Comparison of ENCODE assay signal across 25 cellular contexts in genomic region chr12:83153156-83153555, GRCh38.
DNase-seq lines count a peak whose midpoint lies in the region; ATAC-seq and TF ChIP-seq lines count a peak whose summit lies in the region.
"Had no signal": no experiment of that assay in that cellular context is flagged by ENCODE, and none has a peak within 500 bp of the region (broad histone marks: within the 10 kb centered on the region; RNA-seq: fewer than 3 reads in every experiment).

No MANE protein-coding gene starts in this region.

- no peaks in the 10 kb centered on the region for H3K9me3 ChIP-seq in PC-3 (ENCODE audit: low read length)
- H3K9me3 ChIP-seq: BLaER1 treated with 17β-estradiol and CSF1 and Interleukin-3, amounts not matched to agents 10 nM and 100 nM; HAP-1; psoas muscle; SK-N-SH; suprapubic skin had no signal

- intact Hi-C loops in PC-3 (cut with micrococcal nuclease): no loop called here

- H3K9me2 ChIP-seq in PC-3 (replicated peaks; ENCODE audit: low read length): no peaks in the 10 kb centered on the region
- H3K9me2 ChIP-seq: SK-N-SH had no signal

- POLR2A ChIA-PET in PC-3 (lab: Charles Lee; ENCODE audit: unreplicated experiment): no interaction called here

- in situ Hi-C loops in GM13976 (cut with MboI; ENCODE audit: low sequenced_read_pairs, unreplicated experiment): no loop called here

- H3K79me2 ChIP-seq in PC-3 (ENCODE audit: low read length): no peaks in the 10 kb centered on the region

- H3K4me1 ChIP-seq in PC-3 (ENCODE audit: insufficient read depth, low read length): no peaks in the 10 kb centered on the region
- H3K4me1 ChIP-seq: BLaER1 treated with 17β-estradiol and CSF1 and Interleukin-3, amounts not matched to agents 10 nM and 100 nM; foreskin keratinocyte; HAP-1; psoas muscle; suprapubic skin had no signal

- no TSS peak for BruUV-seq in PC-3 (replicated peaks; lab: Mats Ljungman, UMichigan)

- H2AFZ ChIP-seq in PC-3 (ENCODE audit: low read length): no peak overlapping the region

- H3K4me3 ChIP-seq in PC-3 (ENCODE audit: low read length): no peak overlapping the region
- H3K4me3 ChIP-seq: BLaER1 treated with 17β-estradiol and CSF1 and Interleukin-3, amounts not matched to agents 10 nM and 100 nM; HAP-1; K562; psoas muscle; suprapubic skin had no signal

- H3K9ac ChIP-seq in PC-3 (ENCODE audit: low read length): no peak overlapping the region
- H3K9ac ChIP-seq: BLaER1 treated with 17β-estradiol and CSF1 and Interleukin-3, amounts not matched to agents 10 nM and 100 nM; SK-N-SH had no signal

- H4K20me1 ChIP-seq in PC-3 (ENCODE audit: low read length): no peaks in the 10 kb centered on the region
- H4K20me1 ChIP-seq: BLaER1 treated with 17β-estradiol and CSF1 and Interleukin-3, amounts not matched to agents 10 nM and 100 nM had no signal

- no peak overlapping the region for H3K4me2 ChIP-seq in PC-3 (ENCODE audit: low read length)
- H3K4me2 ChIP-seq: BLaER1 treated with 17β-estradiol and CSF1 and Interleukin-3, amounts not matched to agents 10 nM and 100 nM; SK-N-SH had no signal

- CTCF ChIA-PET in PC-3 (lab: Charles Lee): no interaction called here

- H3K27ac ChIP-seq in PC-3 (ENCODE audit: low read length): no peak overlapping the region
- H3K27ac ChIP-seq: BLaER1 treated with 17β-estradiol and CSF1 and Interleukin-3, amounts not matched to agents 10 nM and 100 nM; foreskin keratinocyte; psoas muscle; suprapubic skin had no signal

- ATAC-seq in GM18868 (IDR thresholded peaks at IDR 0.05; ENCODE audit: unreplicated experiment) (peak; percentile 65), HG02852 (IDR thresholded peaks at IDR 0.05; ENCODE audit: unreplicated experiment) (peak; percentile 61), PC-3 (no peak)
- ATAC-seq: activated naive CD8-positive, alpha-beta T cell treated with anti-CD3 and anti-CD28 coated beads, Interleukin-2, amount 50 U/mL, for 24 hours; foreskin keratinocyte; K562; psoas muscle; stimulated activated memory B cell treated with anti-CD40 and anti-IgM and Interleukin-4, amounts not matched to agents 10 μg/mL and 1 μg/mL and 100 μg/mL, for 72 hours had no signal

- DNase-seq in GM13976 (ENCODE audit: low spot score): peak; percentile 16
- peak; percentile 23 for DNase-seq in NCI-H69 (lab: John Stamatoyannopoulos, UW)
- no peak for DNase-seq in HPDE6-E6E7 (ENCODE audit: extremely low spot score)
- DNase-seq in PC-3: no peak
- DNase-seq in OCI-M1 (lab: John Stamatoyannopoulos, UW): no peak
- no peak for DNase-seq in T-helper 9 cell
- DNase-seq: ACHN; activated CD4-positive, alpha-beta T cell treated with anti-CD3 and anti-CD28 coated beads, Interleukin-2, amount 50 U/mL, for 48 hours; activated CD8-positive, alpha-beta memory T cell treated with anti-CD3 and anti-CD28 coated beads, Interleukin-2, amount 50 U/mL, for 48 hours; activated gamma-delta T cell; activated naive CD8-positive, alpha-beta T cell treated with anti-CD3 and anti-CD28 coated beads, Interleukin-2, amount 50 U/mL, for 24 hours; effector CD4-positive, alpha-beta T cell; foreskin keratinocyte; islet precursor cell; NCI-H146; NCI-H526 treated with DMSO at 0.1 percent for 48 hours; psoas muscle; SK-N-SH had no signal

- H3K27me3 ChIP-seq in PC-3 (ENCODE audit: low read length): no peaks in the 10 kb centered on the region
- H3K27me3 ChIP-seq: BLaER1 treated with 17β-estradiol and CSF1 and Interleukin-3, amounts not matched to agents 10 nM and 100 nM; foreskin keratinocyte; suprapubic skin had no signal

- no peaks in the 10 kb centered on the region for H3K36me3 ChIP-seq in PC-3 (ENCODE audit: low read depth, low read length)
- H3K36me3 ChIP-seq: BLaER1 treated with 17β-estradiol and CSF1 and Interleukin-3, amounts not matched to agents 10 nM and 100 nM; HAP-1; suprapubic skin had no signal

- TF ChIP-seq CTCF in GM13976 (IDR thresholded peaks at IDR 0.05; ENCODE audit: borderline replicate concordance, control extremely low read depth, extremely low read depth, insufficient read depth, missing control alignments) (no peak), PC-3 (conservative IDR thresholded peaks at IDR 0.05; ENCODE audit: low read depth, low read length) (no peak)

- no peaks in the 10 kb centered on the region for H3F3A ChIP-seq in PC-3 (ENCODE audit: low read length, unreplicated experiment)

Comparison
In these comparisons a context has a peak if more than half of its experiments do, and no peak if none do; other contexts are left out.
1. DNase-seq: peak in GM13976 (single experiment) and NCI-H69 (single experiment); none in HPDE6-E6E7 (single experiment), PC-3 (single experiment), OCI-M1 (single experiment) and T-helper 9 cell (single experiment).